Comparison of ENCODE assay signal across 7 cellular contexts in the genomic region with DNA sequence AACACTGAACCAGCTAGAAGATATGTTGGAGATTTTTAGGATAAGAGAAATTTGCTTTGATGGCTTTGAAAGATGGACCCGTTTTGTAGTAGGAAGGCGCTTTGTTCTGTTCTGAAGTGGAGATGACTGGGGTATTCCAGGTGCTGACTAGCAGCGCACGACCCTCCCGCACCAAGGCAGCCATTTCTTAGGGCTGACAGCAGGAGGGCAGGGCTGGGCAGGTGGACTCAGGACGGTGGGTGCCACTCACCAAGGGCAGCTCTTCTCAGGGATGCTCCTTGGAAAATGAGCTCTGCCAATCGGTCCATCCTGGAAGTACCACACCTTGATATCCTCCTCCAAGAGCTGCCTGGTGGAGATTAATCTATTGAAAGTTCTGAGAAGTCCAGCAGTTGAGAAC.
"Had no signal": no experiment of that assay in that cellular context is flagged by ENCODE, and none has a peak within 500 bp of the region (broad histone marks: within the 10 kb centered on the region; RNA-seq: fewer than 3 reads in every experiment).

No MANE protein-coding gene starts in this region.

- H3K9ac ChIP-seq: GM23248 had no signal

- H3K27ac ChIP-seq: GM23248 had no signal

- DNase-seq: GM23248, GOT3, H9, HCEC 1CT, IMR-90, KG1 had no signal

- H2AFZ ChIP-seq: GM23248 had no signal

- H3K4me3 ChIP-seq: GM23248, K562 had no signal
